11 cellular contexts compared by ENCODE assay signal in the genomic region with DNA sequence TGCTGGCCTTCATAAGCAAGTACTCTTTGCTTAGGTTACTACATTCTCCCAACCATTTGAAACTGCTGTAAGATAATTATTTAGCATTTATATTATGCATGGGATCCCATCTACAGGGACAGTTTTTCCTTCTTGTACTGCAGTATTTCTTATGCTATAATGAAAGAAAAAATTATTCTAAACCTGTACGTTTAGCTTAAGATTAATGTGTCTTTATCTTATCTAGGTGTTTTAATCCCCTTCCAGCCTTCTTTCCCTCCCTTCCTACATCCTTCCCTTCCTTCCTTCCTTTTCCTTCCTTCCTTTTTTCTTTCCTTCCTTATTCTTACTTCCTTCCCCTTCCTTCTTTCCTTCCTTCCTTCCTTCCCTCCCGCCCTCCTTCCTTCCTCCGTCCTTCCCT.
"Had no signal": no experiment of that assay in that cellular context is flagged by ENCODE, and none has a peak within 500 bp of the region (broad histone marks: within the 10 kb centered on the region; RNA-seq: fewer than 3 reads in every experiment).

No MANE protein-coding gene starts in this region.

- H2AFZ ChIP-seq: GM23248, GM23338 had no signal

- H3K4me2 ChIP-seq: GM23338 had no signal

- FAIRE-seq: H1, H54 had no signal

- H3K27ac ChIP-seq: GM23248 had no signal

- H3K4me3 ChIP-seq: GM23248, GM23338, HAP-1 had no signal

- H3K4me1 ChIP-seq: HAP-1 had no signal

- H3K9ac ChIP-seq: GM23248 had no signal

- DNase-seq: GM23248, GOT3, H7, H9, HCEC 1CT, HFFc6 had no signal

- H3K36me3 ChIP-seq: HAP-1 had no signal

- H3K9me3 ChIP-seq: HAP-1 had no signal

- ATAC-seq: GM23338, HCT116 had no signal
